In genomic region chr9:113687680-113688371, GRCh38 we compare ENCODE assay signal across 15 cellular contexts.
DNase-seq lines count a peak whose midpoint lies in the region; ATAC-seq and TF ChIP-seq lines count a peak whose summit lies in the region.
"Had no signal": no experiment of that assay in that cellular context is flagged by ENCODE, and none has a peak within 500 bp of the region (broad histone marks: within the 10 kb centered on the region; RNA-seq: fewer than 3 reads in every experiment).

No MANE protein-coding gene starts in this region.

- H3K9me2 ChIP-seq in PC-3 (replicated peaks; ENCODE audit: low read length) = no peaks in the 10 kb centered on the region

- CTCF ChIA-PET in PC-3 (lab: Charles Lee) (no interaction called here), T-cell (lab: Charles Lee) (no interaction called here)

- no peak overlapping the region for H2AFZ ChIP-seq in PC-3 (ENCODE audit: low read length)

- H3K27me3 ChIP-seq in ectodermal cell (ENCODE audit: control insufficient read depth, insufficient read depth, low read length, poor library complexity, severe bottlenecking) = peaks cover 44% of the 10 kb centered on the region
- H3K27me3 ChIP-seq in PC-3 (ENCODE audit: low read length) = no peaks in the 10 kb centered on the region
- H3K27me3 ChIP-seq: SJSA1 had no signal

- no peak overlapping the region for H3K27ac ChIP-seq in ectodermal cell (ENCODE audit: insufficient read depth, low read depth, low read length, poor library complexity, severe bottlenecking)
- no peak overlapping the region for H3K27ac ChIP-seq in PC-3 (ENCODE audit: low read length)
- H3K27ac ChIP-seq: HL-60, sigmoid colon, SJSA1 had no signal

- H3F3A ChIP-seq in PC-3 (ENCODE audit: low read length, unreplicated experiment) = no peaks in the 10 kb centered on the region

- H3K36me3 ChIP-seq in ectodermal cell (ENCODE audit: control insufficient read depth, insufficient read depth, low read length) = no peaks in the 10 kb centered on the region
- no peaks in the 10 kb centered on the region for H3K36me3 ChIP-seq in mucosa of descending colon (ENCODE audit: low read depth)
- no peaks in the 10 kb centered on the region for H3K36me3 ChIP-seq in PC-3 (ENCODE audit: low read depth, low read length)
- H3K36me3 ChIP-seq: sigmoid colon, SJSA1 had no signal

- no peaks in the 10 kb centered on the region for H3K79me2 ChIP-seq in PC-3 (ENCODE audit: low read length)

- WGBS in ectodermal cell, 2 experiments = 9 to 11% methylated on average over 40 of the region's 40 CpGs

- H3K4me2 ChIP-seq in PC-3 (ENCODE audit: low read length) = no peak overlapping the region

- H3K4me3 ChIP-seq in ectodermal cell (ENCODE audit: insufficient read depth, low read depth, low read length) (peak overlapping the region; percentile 11), mucosa of descending colon (no peak overlapping the region), PC-3 (ENCODE audit: low read length) (no peak overlapping the region)
- H3K4me3 ChIP-seq: sigmoid colon, SJSA1 had no signal

- H3K9me3 Mint-ChIP-seq in activated naive CD8-positive, alpha-beta T cell treated with anti-CD3 and anti-CD28 coated beads, Interleukin-2, amount 50 U/mL, for 24 hours = no peaks in the 10 kb centered on the region
- peaks cover 2% of the 10 kb centered on the region for H3K9me3 Mint-ChIP-seq in activated naive CD8-positive, alpha-beta T cell treated with anti-CD3 and anti-CD28 coated beads for 36 hours
- no peaks in the 10 kb centered on the region for H3K9me3 Mint-ChIP-seq in type B pancreatic cell
- H3K9me3 Mint-ChIP-seq in T-cell = no peaks in the 10 kb centered on the region

- BruUV-seq in PC-3 (replicated peaks; lab: Mats Ljungman, UMichigan) = no TSS peak

- H3K4me1 Mint-ChIP-seq in activated naive CD8-positive, alpha-beta T cell treated with anti-CD3 and anti-CD28 coated beads, Interleukin-2, amount 50 U/mL, for 24 hours = peaks cover 5% of the 10 kb centered on the region
- H3K4me1 Mint-ChIP-seq in activated naive CD8-positive, alpha-beta T cell treated with anti-CD3 and anti-CD28 coated beads for 36 hours = peaks cover 8% of the 10 kb centered on the region
- H3K4me1 Mint-ChIP-seq in type B pancreatic cell (ENCODE audit: unreplicated experiment) = no peaks in the 10 kb centered on the region
- H3K4me1 Mint-ChIP-seq in T-cell = peaks cover 0 to 10% (median 7%) of the 10 kb centered on the region in 3 donors

- H3K9me3 ChIP-seq in ectodermal cell (ENCODE audit: control insufficient read depth, low read length) (no peaks in the 10 kb centered on the region), mucosa of descending colon (no peaks in the 10 kb centered on the region), PC-3 (ENCODE audit: low read length) (no peaks in the 10 kb centered on the region)
- H3K9me3 ChIP-seq: sigmoid colon, SJSA1 had no signal

- no peak overlapping the region for H3K27ac Mint-ChIP-seq in activated naive CD8-positive, alpha-beta T cell treated with anti-CD3 and anti-CD28 coated beads, Interleukin-2, amount 50 U/mL, for 24 hours
- H3K27ac Mint-ChIP-seq in activated naive CD8-positive, alpha-beta T cell treated with anti-CD3 and anti-CD28 coated beads for 36 hours = no peak overlapping the region
- H3K27ac Mint-ChIP-seq in type B pancreatic cell = no peak overlapping the region
- H3K27ac Mint-ChIP-seq in T-cell = no peak overlapping the region

- peaks cover 67% of the 10 kb centered on the region for H3K27me3 Mint-ChIP-seq in activated naive CD8-positive, alpha-beta T cell treated with anti-CD3 and anti-CD28 coated beads, Interleukin-2, amount 50 U/mL, for 24 hours
- H3K27me3 Mint-ChIP-seq in activated naive CD8-positive, alpha-beta T cell treated with anti-CD3 and anti-CD28 coated beads for 36 hours = peaks cover 67% of the 10 kb centered on the region
- peaks cover 64% of the 10 kb centered on the region for H3K27me3 Mint-ChIP-seq in type B pancreatic cell
- peaks cover 50 to 68% of the 10 kb centered on the region in 2 donors for H3K27me3 Mint-ChIP-seq in T-cell

- peak; percentile 6 for DNase-seq in activated naive CD8-positive, alpha-beta T cell treated with anti-CD3 and anti-CD28 coated beads, Interleukin-2, amount 50 U/mL, for 24 hours
- no peak for DNase-seq in activated naive CD8-positive, alpha-beta T cell treated with anti-CD3 and anti-CD28 coated beads for 36 hours
- DNase-seq in mucosa of descending colon (no peak), type B pancreatic cell (ENCODE audit: extremely low spot score, unreplicated experiment) (no peak), PC-3 (no peak), T-cell (no peak)
- DNase-seq in NK-92 treated with Interleukin-12 subunit alpha and Interleukin-12 subunit beta, amount 100 ng/mL, for 24 hours (lab: John Stamatoyannopoulos, UW) = no peak
- DNase-seq: activated CD4-positive, alpha-beta T cell treated with anti-CD3 and anti-CD28 coated beads for 4 hours; activated naive CD4-positive, alpha-beta T cell treated with anti-CD3 and anti-CD28 coated beads, Interleukin-2, amount 50 U/mL, for 16 hours; AML-193; islet precursor cell; sigmoid colon had no signal

- no peak overlapping the region for H3K4me3 Mint-ChIP-seq in activated naive CD8-positive, alpha-beta T cell treated with anti-CD3 and anti-CD28 coated beads, Interleukin-2, amount 50 U/mL, for 24 hours
- no peak overlapping the region for H3K4me3 Mint-ChIP-seq in activated naive CD8-positive, alpha-beta T cell treated with anti-CD3 and anti-CD28 coated beads for 36 hours
- peak overlapping the region; percentile 45 for H3K4me3 Mint-ChIP-seq in type B pancreatic cell
- H3K4me3 Mint-ChIP-seq in T-cell = no peak overlapping the region

- H3K4me1 ChIP-seq in ectodermal cell (ENCODE audit: control insufficient read depth, insufficient read depth, low read length) (peaks cover 10% of the 10 kb centered on the region), mucosa of descending colon (ENCODE audit: low read depth) (peaks cover 4% of the 10 kb centered on the region), PC-3 (ENCODE audit: insufficient read depth, low read length) (peaks cover under 1% of the 10 kb centered on the region; the same call in 1 of the 2 replicates)

- no peak for TF ChIP-seq CTCF in mucosa of descending colon (IDR thresholded peaks at IDR 0.05)
- no peak for TF ChIP-seq CTCF in type B pancreatic cell (conservative IDR thresholded peaks at IDR 0.05)
- TF ChIP-seq CTCF in PC-3 (conservative IDR thresholded peaks at IDR 0.05; ENCODE audit: low read depth, low read length) = no peak

- intact Hi-C loops in mucosa of descending colon (cut with DNase I, micrococcal nuclease) (no loop called here), PC-3 (cut with micrococcal nuclease) (no loop called here)

- no peaks in the 10 kb centered on the region for H4K20me1 ChIP-seq in PC-3 (ENCODE audit: low read length)

- ATAC-seq in activated naive CD8-positive, alpha-beta T cell treated with anti-CD3 and anti-CD28 coated beads, Interleukin-2, amount 50 U/mL, for 24 hours = no peak
- peak; percentile 50 for ATAC-seq in mucosa of descending colon
- ATAC-seq in PC-3 = no peak
- no peak for ATAC-seq in T-cell (replicated peaks in 1 of 4)

- POLR2A ChIA-PET in PC-3 (lab: Charles Lee; ENCODE audit: unreplicated experiment) = no interaction called here
- POLR2A ChIA-PET in T-cell (lab: Charles Lee) = no interaction called here

- no peak overlapping the region for H3K9ac ChIP-seq in PC-3 (ENCODE audit: low read length)

- no peaks in the 10 kb centered on the region for H3K36me3 Mint-ChIP-seq in activated naive CD8-positive, alpha-beta T cell treated with anti-CD3 and anti-CD28 coated beads, Interleukin-2, amount 50 U/mL, for 24 hours (ENCODE audit: low read depth)
- H3K36me3 Mint-ChIP-seq in activated naive CD8-positive, alpha-beta T cell treated with anti-CD3 and anti-CD28 coated beads for 36 hours = no peaks in the 10 kb centered on the region
- H3K36me3 Mint-ChIP-seq in type B pancreatic cell = no peaks in the 10 kb centered on the region
- no peaks in the 10 kb centered on the region for H3K36me3 Mint-ChIP-seq in T-cell
